ENCODE assay signal across 17 cellular contexts in the genomic region with DNA sequence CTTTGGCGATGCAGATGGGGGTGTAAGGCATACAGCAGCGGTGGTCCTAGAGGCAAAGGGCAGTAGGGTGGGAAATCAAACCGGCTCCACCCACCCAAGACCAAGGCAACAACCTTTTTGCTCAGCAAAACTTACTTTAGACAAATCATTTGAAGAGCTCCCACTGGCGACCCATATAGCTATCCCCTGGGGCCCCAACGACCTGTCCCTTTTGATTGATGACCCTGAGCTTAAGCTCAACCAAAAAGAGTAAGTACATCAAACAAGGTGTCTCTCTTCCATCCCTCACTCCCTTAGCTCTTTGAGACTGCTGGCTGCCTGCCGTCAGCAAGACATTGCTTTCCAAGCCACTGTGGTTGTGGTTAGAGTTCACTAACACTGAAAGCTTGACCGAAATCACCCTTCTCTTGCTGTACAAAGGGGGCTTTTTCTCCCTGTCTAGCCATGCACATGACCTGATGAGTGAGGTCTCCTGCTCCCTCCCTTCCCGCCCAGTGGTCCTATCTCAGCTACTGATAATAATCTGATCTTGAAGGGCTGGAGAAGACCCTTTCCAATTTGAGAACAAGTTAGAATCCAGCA. TPM values are rescaled to one million over a fixed set of nuclear protein-coding genes. Genes with fewer than 3 reads are reported as not detected.
DNase-seq lines count a peak whose midpoint lies in the region; ATAC-seq and TF ChIP-seq lines count a peak whose summit lies in the region.
"Had no signal": no experiment of that assay in that cellular context is flagged by ENCODE, and none has a peak within 500 bp of the region (broad histone marks: within the 10 kb centered on the region; RNA-seq: fewer than 3 reads in every experiment).

No MANE protein-coding gene starts in this region.

- H3K4me3 ChIP-seq in thymus (ENCODE audit: low read length), result peak overlapping the region; percentile 26
- H3K4me3 ChIP-seq: SK-N-MC had no signal

- H3K27ac Mint-ChIP-seq in activated T-cell treated with anti-CD3 and anti-CD28 coated beads, Interleukin-2, amount 50 U/mL, for 72 hours, result peak overlapping the region; percentile 16
- H3K27ac Mint-ChIP-seq in HFFc6, result no peak overlapping the region
- H3K27ac Mint-ChIP-seq: activated CD4-positive, alpha-beta T cell treated with anti-CD3 and anti-CD28 coated beads for 36 hours had no signal

- no peaks in the 10 kb centered on the region for H3K27me3 Mint-ChIP-seq in activated T-cell treated with anti-CD3 and anti-CD28 coated beads, Interleukin-2, amount 50 U/mL, for 72 hours (ENCODE audit: low read depth)
- peaks cover 1% of the 10 kb centered on the region; the same call in 1 of the 2 replicates for H3K27me3 Mint-ChIP-seq in HFFc6 (ENCODE audit: insufficient read depth)
- H3K27me3 Mint-ChIP-seq: activated CD4-positive, alpha-beta T cell treated with anti-CD3 and anti-CD28 coated beads for 36 hours; naive B cell had no signal

- H3K36me3 Mint-ChIP-seq in activated T-cell treated with anti-CD3 and anti-CD28 coated beads, Interleukin-2, amount 50 U/mL, for 72 hours (ENCODE audit: insufficient read depth in 2 of 2), result peaks cover 6 to 19% of the 10 kb centered on the region in 2 donors
- peaks cover 14% of the 10 kb centered on the region; the same call in 1 of the 2 replicates for H3K36me3 Mint-ChIP-seq in HFFc6 (ENCODE audit: low read depth)

- H3K4me1 ChIP-seq in thymus (ENCODE audit: control insufficient read depth, insufficient read depth, low read length), result peaks cover 27% of the 10 kb centered on the region

- peaks cover 1% of the 10 kb centered on the region for H3K4me1 Mint-ChIP-seq in activated T-cell treated with anti-CD3 and anti-CD28 coated beads, Interleukin-2, amount 50 U/mL, for 72 hours (ENCODE audit: low read depth)
- H3K4me1 Mint-ChIP-seq in HFFc6 (ENCODE audit: low read depth), result peaks cover 11% of the 10 kb centered on the region
- H3K4me1 Mint-ChIP-seq: activated CD4-positive, alpha-beta T cell treated with anti-CD3 and anti-CD28 coated beads for 36 hours had no signal

- no peak for ATAC-seq in activated T-cell treated with anti-CD3 and anti-CD28 coated beads, Interleukin-2, amount 50 U/mL, for 72 hours (replicated peaks in 1 of 2)
- ATAC-seq in HG02623 (IDR thresholded peaks at IDR 0.05; ENCODE audit: unreplicated experiment) (peak; percentile 76), HG03469 (IDR thresholded peaks at IDR 0.05; ENCODE audit: unreplicated experiment) (peak; percentile 85)
- ATAC-seq: activated CD4-positive, alpha-beta T cell treated with anti-CD3 and anti-CD28 coated beads for 36 hours had no signal

- H3K27ac ChIP-seq in thymus (ENCODE audit: low read depth), result peak overlapping the region; percentile 74
- H3K27ac ChIP-seq: SK-N-MC had no signal

- no peaks in the 10 kb centered on the region for H3K9me3 ChIP-seq in thymus (ENCODE audit: control insufficient read depth)

- H3K27me3 ChIP-seq in thymus (ENCODE audit: control insufficient read depth, insufficient read depth), result no peaks in the 10 kb centered on the region

- TF ChIP-seq CTCF in HFFc6 (IDR thresholded peaks at IDR 0.05), result no peak

- WGBS in thymus, result 51% methylated on average over 8 of the region's 8 CpGs

- peaks cover 13% of the 10 kb centered on the region for H3K36me3 ChIP-seq in thymus (ENCODE audit: control insufficient read depth, insufficient read depth)

- no peaks in the 10 kb centered on the region for H3K9me3 Mint-ChIP-seq in activated T-cell treated with anti-CD3 and anti-CD28 coated beads, Interleukin-2, amount 50 U/mL, for 72 hours
- H3K9me3 Mint-ChIP-seq in HFFc6, result no peaks in the 10 kb centered on the region
- H3K9me3 Mint-ChIP-seq: naive B cell had no signal

- no peak overlapping the region for H3K4me3 Mint-ChIP-seq in activated T-cell treated with anti-CD3 and anti-CD28 coated beads, Interleukin-2, amount 50 U/mL, for 72 hours
- no peak overlapping the region for H3K4me3 Mint-ChIP-seq in HFFc6
- H3K4me3 Mint-ChIP-seq: activated CD4-positive, alpha-beta T cell treated with anti-CD3 and anti-CD28 coated beads for 36 hours; naive B cell had no signal

- no peak for DNase-seq in activated T-cell treated with anti-CD3 and anti-CD28 coated beads, Interleukin-2, amount 50 U/mL, for 72 hours
- no peak for DNase-seq in activated T-cell treated with anti-CD3 and anti-CD28 coated beads, Interleukin-2, amount 50 U/mL, for 1 hour
- DNase-seq in HFFc6 (no peak), NCI-H2196 (lab: John Stamatoyannopoulos, UW; ENCODE audit: unreplicated experiment) (no peak), dedifferentiated amniotic fluid mesenchymal stem cell (ENCODE audit: extremely low spot score) (no peak)
- DNase-seq: 8988T; activated CD4-positive, alpha-beta T cell treated with anti-CD3 and anti-CD28 coated beads for 36 hours; activated effector memory CD4-positive, alpha-beta T cell treated with Interleukin-2 at 50 U/mL for 16 hours; DMS53; naive B cell; NCI-H1048; NCI-H82; small intestine had no signal

RNA-seq across cellular contexts. Expression of a gene that starts 42.3 kb away (rescaled TPM):
- 10 to 100 TPM; 53.0 to 75.2 TPM for total RNA-seq in activated T-cell treated with anti-CD3 and anti-CD28 coated beads, Interleukin-2, amount 50 U/mL, for 72 hours
- polyA plus RNA-seq in thymus, result 41.0 TPM
- total RNA-seq in HFFc6 (2021; fragmentation: NEBNext Ultra II Directional; extraction: Animal tissue kit (Norgen Biotek cat#: 25700)), result 10 to 100 TPM; 54.1 to 62.7 (median 58.9) TPM

Comparison
In these comparisons a context has a peak if more than half of its experiments do, and no peak if none do; other contexts are left out.
1. ATAC-seq: peak in HG02623 (single experiment) and HG03469 (single experiment); none in activated T-cell treated with anti-CD3 and anti-CD28 coated beads, Interleukin-2, amount 50 U/mL, for 72 hours (0 of 2).